ENCODE assay signal across 25 cellular contexts in the genomic region with DNA sequence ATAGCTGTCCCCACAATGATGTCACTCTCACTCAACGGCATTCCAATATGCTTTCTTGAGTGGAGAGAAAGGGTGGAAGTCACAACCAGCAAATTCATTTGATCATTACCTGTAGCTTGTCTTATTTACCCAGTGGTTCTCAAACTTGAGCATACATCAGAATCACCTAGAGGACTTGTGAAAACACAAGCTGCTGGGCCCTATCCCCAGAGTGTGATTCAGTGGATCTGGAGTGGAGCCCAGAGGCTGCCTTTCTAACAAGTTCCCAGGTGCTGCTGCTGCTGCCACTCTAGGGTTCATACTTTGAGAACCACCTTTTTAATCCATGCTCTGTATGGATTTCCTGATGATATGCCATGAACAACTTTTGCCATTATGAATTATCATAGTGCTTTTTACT.
A peak's percentile ranks its signal among the peaks of the same experiment; 100 is the strongest.
DNase-seq lines count a peak whose midpoint lies in the region; ATAC-seq and TF ChIP-seq lines count a peak whose summit lies in the region.
"Had no signal": no experiment of that assay in that cellular context is flagged by ENCODE, and none has a peak within 500 bp of the region (broad histone marks: within the 10 kb centered on the region; RNA-seq: fewer than 3 reads in every experiment).

No MANE protein-coding gene starts in this region.

- H3K27me3 ChIP-seq in RWPE2 (ENCODE audit: insufficient read depth, poor library complexity, severe bottlenecking): no peaks in the 10 kb centered on the region
- H3K27me3 ChIP-seq in esophagus muscularis mucosa: no peaks in the 10 kb centered on the region
- H3K27me3 ChIP-seq: body of pancreas had no signal

- ATAC-seq in RWPE2 (ENCODE audit: low read depth): peak; percentile 38; the same call in 1 of the 3 replicates
- ATAC-seq: activated CD4-positive, CD25-positive, alpha-beta regulatory T cell treated with anti-CD3 and anti-CD28 coated beads, Interleukin-2, amount 50 U/mL, for 24 hours; body of pancreas; mucosa of descending colon; natural killer cell treated with Interleukin-12 subunit alpha and Interleukin-12 subunit beta and Interleukin-15 and Interleukin-18, amount 100 ng/mL, for 72 hours; stimulated activated memory B cell treated with anti-CD40 and anti-IgM and Interleukin-4, amounts not matched to agents 10 μg/mL and 1 μg/mL and 100 μg/mL, for 72 hours had no signal

- no peak for TF ChIP-seq EP300 in esophagus muscularis mucosa (IDR thresholded peaks at IDR 0.05)

- intact Hi-C loops in esophagus muscularis mucosa (cut with DNase I): no loop called here

- H3K27ac ChIP-seq in RWPE2 (ENCODE audit: poor library complexity, severe bottlenecking) (no peak overlapping the region), esophagus muscularis mucosa (replicated peaks in 1 of 4) (no peak overlapping the region)
- H3K27ac ChIP-seq: body of pancreas had no signal

- WGBS in esophagus muscularis mucosa: 79% methylated on average over 1 of the region's 1 CpG

- H3K4me1 ChIP-seq in RWPE2 (ENCODE audit: insufficient read depth, poor library complexity, severe bottlenecking) (no peaks in the 10 kb centered on the region), esophagus muscularis mucosa (no peaks in the 10 kb centered on the region)
- H3K4me1 ChIP-seq: body of pancreas had no signal

- no peak for TF ChIP-seq POLR2A in esophagus muscularis mucosa (IDR thresholded peaks at IDR 0.05; ENCODE audit: low read depth)

- H3K9me3 ChIP-seq in RWPE2 (ENCODE audit: severe bottlenecking) (no peaks in the 10 kb centered on the region), esophagus muscularis mucosa (no peaks in the 10 kb centered on the region)
- H3K9me3 ChIP-seq: body of pancreas, mucosa of descending colon had no signal

- DNase-seq in NCI-H2171 treated with DMSO at 0.1 percent for 48 hours (lab: John Stamatoyannopoulos, UW): peak; percentile 3
- DNase-seq in NCI-H2171 (lab: John Stamatoyannopoulos, UW): no peak
- DNase-seq in RWPE2 (ENCODE audit: low spot score): no peak
- DNase-seq in esophagus muscularis mucosa (ENCODE audit: extremely low spot score): peak; percentile 87
- DNase-seq in renal cortical epithelial cell (ENCODE audit: low read depth): peak; percentile 59
- no peak for DNase-seq in NCI-H1930 (lab: John Stamatoyannopoulos, UW)
- DNase-seq in GDM1 (lab: John Stamatoyannopoulos, UW): no peak
- no peak for DNase-seq in NCI-H774 (lab: John Stamatoyannopoulos, UW)
- DNase-seq: activated CD4-positive, alpha-beta T cell treated with anti-CD3 and anti-CD28 coated beads, Interleukin-2, amount 50 U/mL, for 4 hours; activated T-cell treated with anti-CD3 and anti-CD28 coated beads, Interleukin-2, amount 50 U/mL, for 48 hours; Calu3; CD4-positive, CD25-positive, alpha-beta regulatory T cell; head of caudate nucleus; HFFc6; mucosa of descending colon; NCI-H1092 treated with DMSO at 0.1 percent for 48 hours; NCI-H1694 treated with DMSO at 0.1 percent for 48 hours; NCI-H524 treated with DMSO at 0.1 percent for 48 hours; SHP77; T-helper 2 cell had no signal

- H3K4me3 ChIP-seq in RWPE2 (ENCODE audit: severe bottlenecking): no peak overlapping the region
- no peak overlapping the region for H3K4me3 ChIP-seq in esophagus muscularis mucosa
- H3K4me3 ChIP-seq: body of pancreas, lung, mucosa of descending colon had no signal

- H3K36me3 ChIP-seq in RWPE2 (ENCODE audit: low read depth): no peaks in the 10 kb centered on the region
- peaks cover 0 to 28% (median 10%) of the 10 kb centered on the region in 4 donors for H3K36me3 ChIP-seq in esophagus muscularis mucosa

- TF ChIP-seq CTCF in RWPE2 (IDR thresholded peaks at IDR 0.05; ENCODE audit: poor library complexity, severe bottlenecking): no peak
- TF ChIP-seq CTCF in esophagus muscularis mucosa (IDR thresholded peaks at IDR 0.05): no peak

Comparison
In these comparisons a context has a peak if more than half of its experiments do, and no peak if none do; other contexts are left out.
1. DNase-seq: peak in NCI-H2171 treated with DMSO at 0.1 percent for 48 hours (single experiment), esophagus muscularis mucosa (single experiment) and renal cortical epithelial cell (single experiment); none in NCI-H2171 (single experiment), RWPE2 (single experiment), NCI-H1930 (0 of 2), GDM1 (single experiment) and NCI-H774 (single experiment).